In the genomic region with DNA sequence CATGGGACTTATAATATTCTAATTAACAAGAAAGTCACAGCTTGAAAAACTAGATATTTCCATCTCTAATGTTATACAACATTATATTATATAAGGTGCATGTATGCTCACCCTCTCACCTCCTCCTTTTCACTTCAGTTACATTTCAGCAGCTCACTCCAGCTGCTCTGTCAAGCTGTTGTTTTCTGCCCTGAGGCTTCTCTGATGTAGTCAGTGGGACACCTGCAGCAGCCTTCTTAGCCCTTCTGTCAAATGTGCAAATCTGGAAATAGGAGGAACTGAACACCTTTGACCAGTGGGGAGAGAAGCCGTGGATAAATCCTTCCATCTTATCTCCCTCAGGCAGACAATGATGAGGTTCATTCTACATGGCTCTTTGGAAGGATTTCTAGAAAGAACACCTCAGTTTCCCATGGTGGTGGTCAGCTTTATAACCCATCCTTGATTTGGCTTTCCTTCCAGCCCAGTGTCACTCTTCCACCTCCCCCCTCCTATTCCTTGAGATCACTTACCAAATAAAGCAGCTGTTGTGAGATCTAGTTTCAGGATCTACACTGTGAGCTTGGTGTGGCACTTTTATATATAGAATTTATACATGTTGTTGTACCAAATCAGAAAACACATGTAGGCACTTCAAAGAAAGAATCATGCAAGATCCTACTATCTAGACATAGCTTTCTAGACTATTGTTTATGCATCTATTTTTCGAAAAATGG, we compare ENCODE assay signal across 22 cellular contexts.
A peak's percentile ranks its signal among the peaks of the same experiment; 100 is the strongest.
DNase-seq lines count a peak whose midpoint lies in the region; ATAC-seq and TF ChIP-seq lines count a peak whose summit lies in the region.
"Had no signal": no experiment of that assay in that cellular context is flagged by ENCODE, and none has a peak within 500 bp of the region (broad histone marks: within the 10 kb centered on the region; RNA-seq: fewer than 3 reads in every experiment).

No MANE protein-coding gene starts in this region.

- peak overlapping the region; percentile 17 for H3K27ac Mint-ChIP-seq in glutamatergic neuron (ENCODE audit: unreplicated experiment)
- H3K27ac Mint-ChIP-seq: activated naive CD4-positive, alpha-beta T cell treated with anti-CD3 and anti-CD28 coated beads, Interleukin-2, amount 50 U/mL, for 72 hours; effector memory CD8-positive, alpha-beta T cell; T-helper 17 cell; type B pancreatic cell had no signal

- TF ChIP-seq CTCF in glutamatergic neuron (IDR thresholded peaks at IDR 0.05; ENCODE audit: partially characterized antibody, unreplicated experiment) = no peak

- peaks cover 12% of the 10 kb centered on the region for H3K4me1 Mint-ChIP-seq in glutamatergic neuron (ENCODE audit: low read depth, unreplicated experiment)
- H3K4me1 Mint-ChIP-seq: T-helper 17 cell had no signal

- DNase-seq in NAMALWA (ENCODE audit: low spot score) = peak; percentile 19
- DNase-seq in glutamatergic neuron = peak; percentile 29
- DNase-seq in superior temporal gyrus (ENCODE audit: extremely low spot score) = peak; percentile 49
- no peak for DNase-seq in NCI-H2029 (lab: John Stamatoyannopoulos, UW)
- no peak for DNase-seq in NCI-H2081 treated with DMSO at 0.1 percent for 48 hours (lab: John Stamatoyannopoulos, UW)
- no peak for DNase-seq in KG1 (lab: John Stamatoyannopoulos, UW)
- DNase-seq: activated CD4-positive, alpha-beta T cell treated with anti-CD3 and anti-CD28 coated beads, Interleukin-2, amount 50 U/mL, for 48 hours; activated CD8-positive, alpha-beta memory T cell treated with anti-CD3 and anti-CD28 coated beads, Interleukin-2, amount 50 U/mL, for 48 hours; Caco-2; DND-41; effector memory CD8-positive, alpha-beta T cell; erythroblast; head of caudate nucleus; kidney glomerular epithelial cell; NCI-H2227 treated with DMSO at 0.1 percent for 48 hours; SK-N-SH; stimulated activated CD4-positive, alpha-beta T cell treated with anti-CD3 and anti-CD28 coated beads, Interleukin-2, amount 100 ng/mL, for 24 hours; T-helper 17 cell had no signal

- peak; percentile 47 for ATAC-seq in GM19324 (IDR thresholded peaks at IDR 0.05; ENCODE audit: low FRiP score, unreplicated experiment)
- ATAC-seq: activated CD4-positive, CD25-positive, alpha-beta regulatory T cell treated with anti-CD3 and anti-CD28 coated beads, Interleukin-2, amount 50 U/mL, for 24 hours; activated naive CD4-positive, alpha-beta T cell treated with anti-CD3 and anti-CD28 coated beads, Interleukin-2, amount 50 U/mL, for 72 hours; effector memory CD8-positive, alpha-beta T cell; T-helper 17 cell had no signal

- H3K9me3 Mint-ChIP-seq in glutamatergic neuron (ENCODE audit: unreplicated experiment) = peaks cover 9% of the 10 kb centered on the region
- H3K9me3 Mint-ChIP-seq: effector memory CD8-positive, alpha-beta T cell; type B pancreatic cell had no signal

- H3K27me3 Mint-ChIP-seq in glutamatergic neuron (ENCODE audit: unreplicated experiment) = peaks cover 1% of the 10 kb centered on the region
- H3K27me3 Mint-ChIP-seq: effector memory CD8-positive, alpha-beta T cell; T-helper 17 cell had no signal

- H3K4me3 Mint-ChIP-seq in glutamatergic neuron (ENCODE audit: unreplicated experiment) = no peak overlapping the region
- H3K4me3 Mint-ChIP-seq: effector memory CD8-positive, alpha-beta T cell; T-helper 17 cell; type B pancreatic cell had no signal

- H3K36me3 Mint-ChIP-seq in glutamatergic neuron (ENCODE audit: unreplicated experiment) = peaks cover 1% of the 10 kb centered on the region

Comparison
In these comparisons a context has a peak if more than half of its experiments do, and no peak if none do; other contexts are left out.
1. DNase-seq: peak in NAMALWA (single experiment), glutamatergic neuron (single experiment) and superior temporal gyrus (single experiment); none in NCI-H2029 (single experiment), NCI-H2081 treated with DMSO at 0.1 percent for 48 hours (single experiment) and KG1 (single experiment).